8 cellular contexts compared by ENCODE assay signal in the genomic region with DNA sequence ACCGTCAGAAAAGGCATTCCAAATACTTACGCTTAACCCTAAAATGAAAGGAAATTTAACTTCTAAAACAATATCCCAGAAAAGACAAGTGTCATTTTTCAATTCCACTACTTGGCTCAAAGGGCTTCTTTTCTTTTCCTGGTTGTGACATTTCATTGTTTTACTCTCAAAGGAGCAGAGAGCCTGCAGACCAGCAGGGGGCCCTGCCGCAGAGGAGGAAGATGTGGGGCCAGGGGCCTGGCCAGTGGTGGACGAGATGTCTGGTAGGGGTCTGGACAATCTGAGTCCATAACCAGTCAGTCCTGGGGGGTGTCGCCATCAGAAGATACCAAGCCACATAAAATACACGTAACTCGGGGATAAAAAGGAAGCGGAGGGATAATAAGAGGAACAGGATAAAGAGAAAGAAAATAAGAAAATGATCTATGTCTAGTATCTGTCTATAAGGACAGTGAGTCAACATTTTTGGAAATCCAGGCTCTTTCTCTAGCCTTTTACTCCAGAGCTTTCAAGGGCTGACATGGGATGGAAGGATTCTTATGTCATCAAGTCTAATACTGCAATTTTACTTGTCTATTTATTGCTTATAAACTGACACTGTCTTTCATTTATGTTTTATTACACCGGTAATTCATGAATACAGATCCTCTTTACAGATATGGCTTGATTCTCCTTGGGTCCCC. TPM values are rescaled to one million over a fixed set of nuclear protein-coding genes. Genes with fewer than 3 reads are reported as not detected.
DNase-seq lines count a peak whose midpoint lies in the region; ATAC-seq and TF ChIP-seq lines count a peak whose summit lies in the region.

No MANE protein-coding gene starts in this region.

- H2BK5ac ChIP-seq in mesendoderm (ENCODE audit: low read length): no peak overlapping the region

- no peak overlapping the region for H3K56ac ChIP-seq in mesendoderm (ENCODE audit: low read length)

- TF ChIP-seq POLR2A in Peyer's patch (IDR thresholded peaks at IDR 0.05): no peak

- H3K4me2 ChIP-seq in mesendoderm (ENCODE audit: low read length): no peak overlapping the region

- no peak overlapping the region for H3K9ac ChIP-seq in mesendoderm (ENCODE audit: low read length)

- H3K9me3 ChIP-seq in Peyer's patch: no peaks in the 10 kb centered on the region

- H3K27me3 ChIP-seq in Peyer's patch (no peaks in the 10 kb centered on the region), mesendoderm (ENCODE audit: insufficient read depth, low read length, poor library complexity) (no peaks in the 10 kb centered on the region)

- DNase-seq in NOMO-1 (lab: John Stamatoyannopoulos, UW; ENCODE audit: unreplicated experiment in 2 of 2) (peak; percentile 24 to 73), NOMO-1 treated with dmso at 0.1 percent for 144 hours (lab: John Stamatoyannopoulos, UW; ENCODE audit: unreplicated experiment) (no peak), Peyer's patch (peak in 2 of 3 donors; percentile 29 to 54), mesendoderm (peak; percentile 65), NCI-H510A (lab: John Stamatoyannopoulos, UW) (no peak)
- no peak for DNase-seq in central memory CD8-positive, alpha-beta T cell (ENCODE audit: low spot score in 2 of 2)

- no peak overlapping the region for H3K27ac ChIP-seq in Peyer's patch
- H3K27ac ChIP-seq in mesendoderm (ENCODE audit: low read depth, low read length): no peak overlapping the region

- H2BK15ac ChIP-seq in mesendoderm (replicated peaks; ENCODE audit: low read depth): no peak overlapping the region

- no peak overlapping the region for H3K4me3 Mint-ChIP-seq in central memory CD8-positive, alpha-beta T cell

- H3K4ac ChIP-seq in mesendoderm (ENCODE audit: low read depth, low read length): no peak overlapping the region

- no peaks in the 10 kb centered on the region for H3K36me3 ChIP-seq in Peyer's patch
- H3K36me3 ChIP-seq in mesendoderm (ENCODE audit: control insufficient read depth, insufficient read depth, low read length): no peaks in the 10 kb centered on the region

- no peak overlapping the region for H2AK5ac ChIP-seq in mesendoderm (ENCODE audit: low read length)

- H3K27ac Mint-ChIP-seq in central memory CD8-positive, alpha-beta T cell (ENCODE audit: low read depth): peak overlapping the region; percentile 62

- no peak for ATAC-seq in central memory CD8-positive, alpha-beta T cell (replicated peaks; ENCODE audit: extremely low read depth, poor library complexity, severe bottlenecking)
- ATAC-seq in GM18502 (IDR thresholded peaks at IDR 0.05; ENCODE audit: poor library complexity, unreplicated experiment): no peak
- no peak for ATAC-seq in HG02885 (IDR thresholded peaks at IDR 0.05; ENCODE audit: poor library complexity, unreplicated experiment)

- H3K18ac ChIP-seq in mesendoderm (ENCODE audit: low read length): no peak overlapping the region

- no peaks in the 10 kb centered on the region for H3K79me1 ChIP-seq in mesendoderm (ENCODE audit: low read length)

- no peaks in the 10 kb centered on the region for H3K9me3 Mint-ChIP-seq in central memory CD8-positive, alpha-beta T cell

- no peak overlapping the region for H2BK120ac ChIP-seq in mesendoderm (ENCODE audit: low read depth, low read length)

- H3K4me1 Mint-ChIP-seq in central memory CD8-positive, alpha-beta T cell: peaks cover 50% of the 10 kb centered on the region

- no peak overlapping the region for H4K5ac ChIP-seq in mesendoderm (ENCODE audit: low read length)

- H3K4me3 ChIP-seq in Peyer's patch: no peak overlapping the region
- no peak overlapping the region for H3K4me3 ChIP-seq in mesendoderm (ENCODE audit: low read length)

- no peaks in the 10 kb centered on the region for H3K79me2 ChIP-seq in mesendoderm (ENCODE audit: control insufficient read depth, insufficient read depth, low read length)

- no CpG with 5 or more reads among the region's 9 CpGs for WGBS in mesendoderm (ENCODE audit: extremely low coverage, insufficient coverage, low lambda C conversion rate)

- H4K8ac ChIP-seq in mesendoderm (ENCODE audit: low read depth, low read length): no peak overlapping the region

- TF ChIP-seq CTCF in Peyer's patch (IDR thresholded peaks at IDR 0.05): peak in 5 of 6 experiments; percentile 17 to 42 (median 26)

- H3K4me1 ChIP-seq in Peyer's patch: no peaks in the 10 kb centered on the region
- H3K4me1 ChIP-seq in mesendoderm (ENCODE audit: control insufficient read depth, low read depth, low read length): peaks cover under 1% of the 10 kb centered on the region

- no peak overlapping the region for H3K23ac ChIP-seq in mesendoderm (ENCODE audit: low read length)

- peaks cover 8% of the 10 kb centered on the region for H3K36me3 Mint-ChIP-seq in central memory CD8-positive, alpha-beta T cell (ENCODE audit: insufficient read depth)

- no peaks in the 10 kb centered on the region for H3K27me3 Mint-ChIP-seq in central memory CD8-positive, alpha-beta T cell

RNA-seq across cellular contexts. Expression of a gene that starts 54.2 kb away (rescaled TPM):
- total RNA-seq in Peyer's patch: 10 to 100 TPM in 1 of 4 donors, 1 to 10 TPM in 3; 4.5 to 40.4 (median 6.2) TPM
- 2.7 TPM for polyA plus RNA-seq in mesendoderm (2013, experiment 1 of 2)
- 2.8 TPM for polyA plus RNA-seq in mesendoderm (2013, experiment 2 of 2)

Comparison
In these comparisons a context has a peak if more than half of its experiments do, and no peak if none do; other contexts are left out.
1. DNase-seq: peak in NOMO-1 (2 of 2), Peyer's patch (2 of 3) and mesendoderm (single experiment); none in NOMO-1 treated with dmso at 0.1 percent for 144 hours (single experiment), central memory CD8-positive, alpha-beta T cell (0 of 2) and NCI-H510A (single experiment).